In the genomic region with DNA sequence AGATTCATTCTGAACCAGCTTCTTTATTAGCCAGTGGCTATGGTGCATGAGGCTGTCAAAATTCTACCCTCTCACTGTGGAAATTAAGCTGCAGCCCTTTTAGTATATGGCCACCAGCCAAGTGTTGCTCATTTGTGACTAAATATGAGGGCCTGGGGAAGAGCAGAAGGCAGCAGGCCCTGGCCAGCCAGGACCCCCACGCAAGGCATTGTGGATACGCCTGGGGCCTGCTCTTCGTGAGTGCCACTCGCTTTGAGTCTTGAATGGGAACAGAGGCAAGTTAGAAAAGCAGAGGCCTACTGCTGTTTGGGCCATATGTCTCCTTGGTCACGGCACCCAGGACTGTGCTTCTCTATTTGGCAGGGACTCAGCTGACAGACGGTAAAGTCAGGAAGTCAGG, we compare ENCODE assay signal across 9 cellular contexts. TPM values are rescaled to one million over a fixed set of nuclear protein-coding genes. Genes with fewer than 3 reads are reported as not detected.
DNase-seq lines count a peak whose midpoint lies in the region; ATAC-seq, FAIRE-seq and TF ChIP-seq lines count a peak whose summit lies in the region.
"Had no signal": no experiment of that assay in that cellular context is flagged by ENCODE, and none has a peak within 500 bp of the region (broad histone marks: within the 10 kb centered on the region; RNA-seq: fewer than 3 reads in every experiment).

No MANE protein-coding gene starts in this region.

- H3K4me1 Mint-ChIP-seq in T-helper 1 cell treated with Interleukin-12 subunit alpha and Interleukin-12 subunit beta and Interleukin-4 antibody, amounts not matched to agents 30 μg/mL and 1 μg/mL, for 36 hours (ENCODE audit: low read depth), result peaks cover 37% of the 10 kb centered on the region
- peaks cover 11% of the 10 kb centered on the region for H3K4me1 Mint-ChIP-seq in astrocyte (ENCODE audit: low read depth, unreplicated experiment)

- H3K9me3 ChIP-seq in astrocyte (ENCODE audit: insufficient read depth, low read depth, low read length) (no peaks in the 10 kb centered on the region), lower lobe of right lung (no peaks in the 10 kb centered on the region), thyroid gland (no peaks in the 10 kb centered on the region), smooth muscle cell (replicated peaks; ENCODE audit: low read depth) (no peaks in the 10 kb centered on the region)

- peaks cover 4% of the 10 kb centered on the region for H3K36me3 Mint-ChIP-seq in T-helper 1 cell treated with Interleukin-12 subunit alpha and Interleukin-12 subunit beta and Interleukin-4 antibody, amounts not matched to agents 30 μg/mL and 1 μg/mL, for 36 hours (ENCODE audit: low read depth)
- no peaks in the 10 kb centered on the region for H3K36me3 Mint-ChIP-seq in astrocyte (ENCODE audit: low read depth, unreplicated experiment)

- TF ChIP-seq POLR2A in thyroid gland (IDR thresholded peaks at IDR 0.05), result no peak

- H3K36me3 ChIP-seq in astrocyte (ENCODE audit: insufficient read depth, low read length) (no peaks in the 10 kb centered on the region), lower lobe of right lung (no peaks in the 10 kb centered on the region), thyroid gland (no peaks in the 10 kb centered on the region), smooth muscle cell (ENCODE audit: low read depth) (no peaks in the 10 kb centered on the region)

- H3K9me3 Mint-ChIP-seq in T-helper 1 cell treated with Interleukin-12 subunit alpha and Interleukin-12 subunit beta and Interleukin-4 antibody, amounts not matched to agents 30 μg/mL and 1 μg/mL, for 36 hours, result no peaks in the 10 kb centered on the region
- no peaks in the 10 kb centered on the region for H3K9me3 Mint-ChIP-seq in astrocyte (ENCODE audit: unreplicated experiment)

- H3K79me2 ChIP-seq in astrocyte (ENCODE audit: insufficient read depth, low read length) (no peaks in the 10 kb centered on the region), smooth muscle cell (ENCODE audit: low read depth) (no peaks in the 10 kb centered on the region)

- H3K4me3 ChIP-seq in astrocyte (ENCODE audit: insufficient read depth, low read depth, low read length) (no peak overlapping the region), lower lobe of right lung (no peak overlapping the region), thyroid gland (replicated peaks in 1 of 3) (no peak overlapping the region), smooth muscle cell (no peak overlapping the region)

- H3K4me3 Mint-ChIP-seq in T-helper 1 cell treated with Interleukin-12 subunit alpha and Interleukin-12 subunit beta and Interleukin-4 antibody, amounts not matched to agents 30 μg/mL and 1 μg/mL, for 36 hours, result no peak overlapping the region
- H3K4me3 Mint-ChIP-seq in astrocyte (ENCODE audit: unreplicated experiment), result no peak overlapping the region

- H3K4me1 ChIP-seq in astrocyte (ENCODE audit: insufficient read depth, low read length) (peaks cover 23% of the 10 kb centered on the region), lower lobe of right lung (peaks cover 52% of the 10 kb centered on the region), thyroid gland (peaks cover 14 to 46% of the 10 kb centered on the region in 2 donors), smooth muscle cell (ENCODE audit: low read depth) (no peaks in the 10 kb centered on the region)

- intact Hi-C loops in lower lobe of right lung (cut with DNase I) (no loop called here), thyroid gland (cut with DNase I) (no loop called here)

- H2AFZ ChIP-seq in astrocyte (ENCODE audit: low read depth, low read length) (no peak overlapping the region), smooth muscle cell (ENCODE audit: low read depth) (no peak overlapping the region)

- peak; percentile 59 for FAIRE-seq in astrocyte (lab: Jason Lieb, UNC)

- no peak overlapping the region for H3K9ac ChIP-seq in astrocyte (ENCODE audit: low read length)
- H3K9ac ChIP-seq in smooth muscle cell (ENCODE audit: low read depth), result no peak overlapping the region

- TF ChIP-seq CTCF in astrocyte (IDR thresholded peaks at IDR 0.05; ENCODE audit: insufficient read depth, low read depth, low read length), result no peak
- TF ChIP-seq CTCF in lower lobe of right lung (IDR thresholded peaks at IDR 0.05), result no peak
- TF ChIP-seq CTCF in thyroid gland (IDR thresholded peaks at IDR 0.05), result no peak
- no peak for TF ChIP-seq CTCF in smooth muscle cell (IDR thresholded peaks at IDR 0.05; ENCODE audit: borderline replicate concordance, insufficient read depth, poor library complexity, severe bottlenecking)

- no peak overlapping the region for H3K27ac ChIP-seq in astrocyte (ENCODE audit: low read depth, low read length)
- H3K27ac ChIP-seq in lower lobe of right lung, result peak overlapping the region; percentile 73
- H3K27ac ChIP-seq in thyroid gland, result peak overlapping the region; percentile 30 to 70 (median 65)
- no peak overlapping the region for H3K27ac ChIP-seq in smooth muscle cell (ENCODE audit: low read depth)

- H3K27me3 ChIP-seq in astrocyte (ENCODE audit: insufficient read depth, low read length) (no peaks in the 10 kb centered on the region), lower lobe of right lung (ENCODE audit: low read depth) (no peaks in the 10 kb centered on the region), thyroid gland (no peaks in the 10 kb centered on the region), smooth muscle cell (ENCODE audit: low read depth) (no peaks in the 10 kb centered on the region)

- ATAC-seq in lower lobe of right lung (peak in 1 of 2 donors; percentile 36), HG03571 (IDR thresholded peaks at IDR 0.05; ENCODE audit: unreplicated experiment) (no peak)

- H4K20me1 ChIP-seq in astrocyte (ENCODE audit: insufficient read depth, low read length) (no peaks in the 10 kb centered on the region), smooth muscle cell (ENCODE audit: low read depth) (no peaks in the 10 kb centered on the region)

- WGBS in thyroid gland, 2 donors, result 65 to 71% methylated on average over 4 to 6 of the region's 6 CpGs
- 79% methylated on average over 6 of the region's 6 CpGs for WGBS in smooth muscle cell (ENCODE audit: low lambda C conversion rate)

- peaks cover 50% of the 10 kb centered on the region for H3K27me3 Mint-ChIP-seq in T-helper 1 cell treated with Interleukin-12 subunit alpha and Interleukin-12 subunit beta and Interleukin-4 antibody, amounts not matched to agents 30 μg/mL and 1 μg/mL, for 36 hours (ENCODE audit: low read depth)
- no peaks in the 10 kb centered on the region for H3K27me3 Mint-ChIP-seq in astrocyte (ENCODE audit: low read depth, unreplicated experiment)

- H3K27ac Mint-ChIP-seq in T-helper 1 cell treated with Interleukin-12 subunit alpha and Interleukin-12 subunit beta and Interleukin-4 antibody, amounts not matched to agents 30 μg/mL and 1 μg/mL, for 36 hours, result peak overlapping the region; percentile 65
- H3K27ac Mint-ChIP-seq in astrocyte (ENCODE audit: unreplicated experiment), result no peak overlapping the region

- no peaks in the 10 kb centered on the region for H3F3A ChIP-seq in smooth muscle cell (ENCODE audit: low read depth)

- no peak for DNase-seq in T-helper 1 cell
- DNase-seq in astrocyte (ENCODE audit: low read depth), result peak; percentile 8
- no peak for DNase-seq in lower lobe of right lung
- DNase-seq in thyroid gland, result no peak
- no peak for DNase-seq in smooth muscle cell (lab: John Stamatoyannopoulos, UW; ENCODE audit: unreplicated experiment)
- DNase-seq in 8988T, result no peak
- DNase-seq: NCI-H2227 treated with DMSO at 0.1 percent for 48 hours had no signal

- peak overlapping the region; percentile 71 for H3K4me2 ChIP-seq in astrocyte (ENCODE audit: low read length)
- H3K4me2 ChIP-seq in smooth muscle cell, result no peak overlapping the region

RNA-seq across cellular contexts. Expression of a gene that starts 10.9 kb away (rescaled TPM):
- total RNA-seq in astrocyte, result 13.2 and 16.1 TPM in 2 replicates
- total RNA-seq in lower lobe of right lung, result 9.9 TPM
- total RNA-seq in thyroid gland, result 1 to 10 TPM; 3.6 to 6.6 (median 5.9) TPM
- 2.7 and 3.6 TPM in 2 replicates for total RNA-seq in smooth muscle cell
- 3.1 and 4.0 TPM in 2 replicates for polyA plus RNA-seq in smooth muscle cell

Comparison
In these comparisons a context has a peak if more than half of its experiments do, and no peak if none do; other contexts are left out.
1. H3K27ac ChIP-seq: peak in lower lobe of right lung (single experiment) and thyroid gland (3 of 3); none in astrocyte (single experiment) and smooth muscle cell (single experiment).